9 cellular contexts compared by ENCODE assay signal in genomic region chr7:116577320-116577871, GRCh38. TPM values are rescaled to one million over a fixed set of nuclear protein-coding genes. Genes with fewer than 3 reads are reported as not detected.
A peak's percentile ranks its signal among the peaks of the same experiment; 100 is the strongest.
DNase-seq lines count a peak whose midpoint lies in the region; ATAC-seq and TF ChIP-seq lines count a peak whose summit lies in the region.
"Had no signal": no experiment of that assay in that cellular context is flagged by ENCODE, and none has a peak within 500 bp of the region (broad histone marks: within the 10 kb centered on the region; RNA-seq: fewer than 3 reads in every experiment).

No MANE protein-coding gene starts in this region.

- 59 to 65% methylated on average over 6 of the region's 6 CpGs for WGBS in lower leg skin, 2 donors

- H3K9me3 ChIP-seq in ascending aorta (no peaks in the 10 kb centered on the region), vagina (no peaks in the 10 kb centered on the region)

- no peaks in the 10 kb centered on the region for H3K36me3 ChIP-seq in ascending aorta
- no peaks in the 10 kb centered on the region for H3K36me3 ChIP-seq in vagina

- no peak for TF ChIP-seq POLR2A in vagina (IDR thresholded peaks at IDR 0.05)
- no peak for TF ChIP-seq POLR2A in lower leg skin (IDR thresholded peaks at IDR 0.05)

- H3K27me3 ChIP-seq in ascending aorta (no peaks in the 10 kb centered on the region), vagina (no peaks in the 10 kb centered on the region)

- H3K9me3 Mint-ChIP-seq in nephron progenitor cell, result peaks cover 4% of the 10 kb centered on the region

- H3K4me1 ChIP-seq in ascending aorta, result peaks cover 11 to 25% of the 10 kb centered on the region in 2 donors
- H3K4me1 ChIP-seq in vagina, result peaks cover 10% of the 10 kb centered on the region

- DNase-seq in stimulated activated CD4-positive, alpha-beta T cell treated with anti-CD3 and anti-CD28 coated beads, Interleukin-15, amount 100 ng/mL, for 24 hours, result peak; percentile 20
- DNase-seq in stimulated activated CD4-positive, alpha-beta T cell treated with anti-CD3 and anti-CD28 coated beads, Interleukin-2, amount 100 ng/mL, for 48 hours, result no peak
- no peak for DNase-seq in ascending aorta (ENCODE audit: low spot score in 2 of 2)
- no peak for DNase-seq in vagina (ENCODE audit: extremely low spot score in 2 of 2)
- no peak for DNase-seq in lower leg skin (ENCODE audit: low spot score in 2 of 2)
- DNase-seq in NCI-H1092 treated with DMSO at 0.1 percent for 48 hours (lab: John Stamatoyannopoulos, UW), result no peak
- DNase-seq in nephron progenitor cell, result no peak
- DNase-seq: NCI-H1048 had no signal

- no peak overlapping the region for H3K4me3 Mint-ChIP-seq in nephron progenitor cell

- peaks cover 8% of the 10 kb centered on the region for H3K27me3 Mint-ChIP-seq in nephron progenitor cell (ENCODE audit: low read depth, poor library complexity)

- H3K4me1 Mint-ChIP-seq in nephron progenitor cell, result no peaks in the 10 kb centered on the region

- H3K27ac ChIP-seq in ascending aorta, result peak overlapping the region; percentile 88 to 91
- H3K27ac ChIP-seq in vagina, result peak overlapping the region; percentile 9

- TF ChIP-seq CTCF in ascending aorta (IDR thresholded peaks at IDR 0.05), result no peak
- TF ChIP-seq CTCF in vagina (IDR thresholded peaks at IDR 0.05), result no peak
- TF ChIP-seq CTCF in lower leg skin (IDR thresholded peaks at IDR 0.05), result no peak
- no peak for TF ChIP-seq CTCF in nephron progenitor cell (IDR thresholded peaks at IDR 0.05)

- intact Hi-C loops in ascending aorta (cut with DNase I), result no loop called here
- intact Hi-C loops in vagina (cut with DNase I), result no loop called here
- intact Hi-C loops in lower leg skin (cut with DNase I; ENCODE audit: low total_unique reads), result no loop called here

- H3K4me3 ChIP-seq in ascending aorta, result no peak overlapping the region
- no peak overlapping the region for H3K4me3 ChIP-seq in vagina
- H3K4me3 ChIP-seq in lower leg skin (ENCODE audit: low read depth, poor library complexity, severe bottlenecking), result no peak overlapping the region

- no peaks in the 10 kb centered on the region for H3K36me3 Mint-ChIP-seq in nephron progenitor cell (ENCODE audit: low read depth)

- peak; percentile 65 for ATAC-seq in HG02970 (IDR thresholded peaks at IDR 0.05; ENCODE audit: low FRiP score, unreplicated experiment)

- no peak overlapping the region for H3K27ac Mint-ChIP-seq in nephron progenitor cell

RNA-seq across cellular contexts. Expression of gene CAV1, which starts 52.6 kb away (rescaled TPM):
- total RNA-seq in ascending aorta (156 TPM), vagina (162 TPM), lower leg skin (100 to 1,000 TPM in 3 of 4 donors, 10 to 100 TPM in 1; 78.7 to 178 (median 139) TPM)
